Comparison of ENCODE assay signal across 1 cellular context in genomic region chr1:212871976-212872375, GRCh38.
TF ChIP-seq lines count a peak whose summit lies in the region.

No MANE protein-coding gene starts in this region.

TF ChIP-seq in GM23338, 12 proteins besides CTCF, POLR2A, EP300 and RAD21:
- no peak for TF ChIP-seq ZNF462 (CRISPR knock-in tag; IDR thresholded peaks at IDR 0.05)
- TF ChIP-seq POLR2AphosphoS5 (IDR thresholded peaks at IDR 0.05; ENCODE audit: low read depth) = no peak
- TF ChIP-seq STAT1 (IDR thresholded peaks at IDR 0.05; ENCODE audit: unreplicated experiment) = no peak
